Comparison of ENCODE assay signal across 23 cellular contexts in genomic region chr12:52347546-52348510, GRCh38. TPM values are rescaled to one million over a fixed set of nuclear protein-coding genes. Genes with fewer than 3 reads are reported as not detected.
"Had no signal": no experiment of that assay in that cellular context is flagged by ENCODE, and none has a peak within 500 bp of the region (broad histone marks: within the 10 kb centered on the region; RNA-seq: fewer than 3 reads in every experiment).

No MANE protein-coding gene starts in this region.

- H3K79me2 ChIP-seq: parathyroid adenoma had no signal

- H3K27ac Mint-ChIP-seq: activated naive CD8-positive, alpha-beta T cell treated with anti-CD3 and anti-CD28 coated beads for 36 hours; activated T-cell treated with anti-CD3 and anti-CD28 coated beads, Interleukin-2, amount 50 U/mL, for 72 hours; immature natural killer cell; naive B cell; stimulated activated memory B cell treated with anti-CD40 and anti-IgM and Interleukin-4, amounts not matched to agents 10 μg/mL and 1 μg/mL and 100 μg/mL, for 72 hours; T-helper 17 cell had no signal

- H3K36me3 ChIP-seq: esophagus muscularis mucosa, heart right ventricle, neutrophil, right lobe of liver, thoracic aorta, upper lobe of right lung had no signal

- H3K4me3 Mint-ChIP-seq: activated naive CD8-positive, alpha-beta T cell treated with anti-CD3 and anti-CD28 coated beads for 36 hours; activated T-cell treated with anti-CD3 and anti-CD28 coated beads, Interleukin-2, amount 50 U/mL, for 72 hours; immature natural killer cell; stimulated activated memory B cell treated with anti-CD40 and anti-IgM and Interleukin-4, amounts not matched to agents 10 μg/mL and 1 μg/mL and 100 μg/mL, for 72 hours; T-helper 17 cell had no signal

- H3K27me3 ChIP-seq: body of pancreas, right lobe of liver, upper lobe of right lung had no signal

- H3K9me3 ChIP-seq: neutrophil, right lobe of liver, thoracic aorta, upper lobe of right lung had no signal

- H3K9me3 Mint-ChIP-seq: activated naive CD8-positive, alpha-beta T cell treated with anti-CD3 and anti-CD28 coated beads for 36 hours; activated T-cell treated with anti-CD3 and anti-CD28 coated beads, Interleukin-2, amount 50 U/mL, for 72 hours; stimulated activated memory B cell treated with anti-CD40 and anti-IgM and Interleukin-4, amounts not matched to agents 10 μg/mL and 1 μg/mL and 100 μg/mL, for 72 hours had no signal

- H3K4me3 ChIP-seq: body of pancreas, esophagus muscularis mucosa, heart right ventricle, right lobe of liver, thoracic aorta, upper lobe of right lung had no signal

- DNase-seq: activated CD4-positive, alpha-beta T cell treated with anti-CD3 and anti-CD28 coated beads for 1 hour; activated CD8-positive, alpha-beta memory T cell treated with anti-CD3 and anti-CD28 coated beads for 24 hours; activated CD8-positive, alpha-beta memory T cell treated with anti-CD3 and anti-CD28 coated beads, Interleukin-2, amount 50 U/mL, for 48 hours; activated gamma-delta T cell treated with Interleukin-2 at 50 U/mL for 16 hours; activated naive CD8-positive, alpha-beta T cell treated with anti-CD3 and anti-CD28 coated beads for 36 hours; activated T-cell treated with anti-CD3 and anti-CD28 coated beads, Interleukin-2, amount 50 U/mL, for 72 hours; cortex of kidney; heart right ventricle; immature natural killer cell; kidney glomerular epithelial cell; left ventricle myocardium superior; naive B cell; right lobe of liver; stimulated activated CD4-positive, alpha-beta T cell treated with anti-CD3 and anti-CD28 coated beads, Interleukin-4, amount 100 ng/mL, for 4 hours; T-helper 17 cell; upper lobe of right lung had no signal

- H3K9ac ChIP-seq: parathyroid adenoma had no signal

- H2AFZ ChIP-seq: parathyroid adenoma had no signal

- H3K36me3 Mint-ChIP-seq: activated naive CD8-positive, alpha-beta T cell treated with anti-CD3 and anti-CD28 coated beads for 36 hours; immature natural killer cell; naive B cell; stimulated activated memory B cell treated with anti-CD40 and anti-IgM and Interleukin-4, amounts not matched to agents 10 μg/mL and 1 μg/mL and 100 μg/mL, for 72 hours had no signal

- H3K27ac ChIP-seq: esophagus muscularis mucosa, heart right ventricle, neutrophil, parathyroid adenoma, right lobe of liver, thoracic aorta, upper lobe of right lung, VCaP had no signal

RNA-seq across cellular contexts. Expression of gene KRT85, which starts 19.5 kb away (rescaled TPM):
- total RNA-seq: activated naive CD8-positive, alpha-beta T cell treated with anti-CD3 and anti-CD28 coated beads for 36 hours; activated T-cell treated with anti-CD3 and anti-CD28 coated beads, Interleukin-2, amount 50 U/mL, for 72 hours; body of pancreas; esophagus muscularis mucosa; heart right ventricle; left ventricle myocardium superior; right lobe of liver; T-helper 17 cell; thoracic aorta; upper lobe of right lung had no signal
- polyA plus RNA-seq: heart right ventricle, immature natural killer cell had no signal

RNA-seq across cellular contexts. Expression of gene KRT83, which starts 26.6 kb away (rescaled TPM):
- total RNA-seq: activated naive CD8-positive, alpha-beta T cell treated with anti-CD3 and anti-CD28 coated beads for 36 hours; activated T-cell treated with anti-CD3 and anti-CD28 coated beads, Interleukin-2, amount 50 U/mL, for 72 hours; body of pancreas; esophagus muscularis mucosa; heart right ventricle; left ventricle myocardium superior; right lobe of liver; T-helper 17 cell; thoracic aorta; upper lobe of right lung had no signal
- polyA plus RNA-seq: heart right ventricle, immature natural killer cell had no signal

RNA-seq across cellular contexts. Expression of gene KRT84, which starts 37.6 kb away (rescaled TPM):
- total RNA-seq: activated naive CD8-positive, alpha-beta T cell treated with anti-CD3 and anti-CD28 coated beads for 36 hours; activated T-cell treated with anti-CD3 and anti-CD28 coated beads, Interleukin-2, amount 50 U/mL, for 72 hours; body of pancreas; esophagus muscularis mucosa; heart right ventricle; left ventricle myocardium superior; right lobe of liver; T-helper 17 cell; thoracic aorta; upper lobe of right lung had no signal
- polyA plus RNA-seq: heart right ventricle, immature natural killer cell had no signal

RNA-seq across cellular contexts. Expression of gene KRT81, which starts 56.5 kb away (rescaled TPM):
- total RNA-seq: activated naive CD8-positive, alpha-beta T cell treated with anti-CD3 and anti-CD28 coated beads for 36 hours; activated T-cell treated with anti-CD3 and anti-CD28 coated beads, Interleukin-2, amount 50 U/mL, for 72 hours; body of pancreas; heart right ventricle; left ventricle myocardium superior; T-helper 17 cell; upper lobe of right lung had no signal
- polyA plus RNA-seq: heart right ventricle had no signal

RNA-seq across cellular contexts. Expression of gene KRT82, which starts 58.3 kb away (rescaled TPM):
- total RNA-seq: activated naive CD8-positive, alpha-beta T cell treated with anti-CD3 and anti-CD28 coated beads for 36 hours; activated T-cell treated with anti-CD3 and anti-CD28 coated beads, Interleukin-2, amount 50 U/mL, for 72 hours; body of pancreas; esophagus muscularis mucosa; heart right ventricle; left ventricle myocardium superior; right lobe of liver; T-helper 17 cell; thoracic aorta; upper lobe of right lung had no signal
- polyA plus RNA-seq: heart right ventricle, immature natural killer cell had no signal
